9 cellular contexts compared by ENCODE assay signal in genomic region chr7:130196476-130196875, GRCh38. TPM values are rescaled to one million over a fixed set of nuclear protein-coding genes. Genes with fewer than 3 reads are reported as not detected.
"Had no signal": no experiment of that assay in that cellular context is flagged by ENCODE, and none has a peak within 500 bp of the region (broad histone marks: within the 10 kb centered on the region; RNA-seq: fewer than 3 reads in every experiment).

No MANE protein-coding gene starts in this region.

- ATAC-seq: HCT116, HepG2 had no signal

- H3K4me3 Mint-ChIP-seq: HFFc6, IgD-negative memory B cell had no signal

- H3K27me3 Mint-ChIP-seq: IgD-negative memory B cell had no signal

- H3K27ac Mint-ChIP-seq: HFFc6 had no signal

- H3K9me3 Mint-ChIP-seq: HFFc6, IgD-negative memory B cell had no signal

- DNase-seq: GM23248, GOT3, H7, HFFc6 had no signal

RNA-seq across cellular contexts. Expression of gene SSMEM1, which starts 11.2 kb away (rescaled TPM):
- total RNA-seq: GM23248, H4, H7, HepG2, HFFc6, HT1080 had no signal
